Comparison of ENCODE assay signal across 9 cellular contexts in genomic region chr5:75336625-75337336, GRCh38. TPM values are rescaled to one million over a fixed set of nuclear protein-coding genes. Genes with fewer than 3 reads are reported as not detected.
A peak's percentile ranks its signal among the peaks of the same experiment; 100 is the strongest.
DNase-seq lines count a peak whose midpoint lies in the region; ATAC-seq and TF ChIP-seq lines count a peak whose summit lies in the region.
"Had no signal": no experiment of that assay in that cellular context is flagged by ENCODE, and none has a peak within 500 bp of the region (broad histone marks: within the 10 kb centered on the region; RNA-seq: fewer than 3 reads in every experiment).

Gene HMGCR (plus strand): TSS chr5:75337220. CDS start chr5:75342606, 5,386 bp downstream.

- H3K27ac ChIP-seq in caudate nucleus (ENCODE audit: low read depth, low read length) (peak within 1 kb of the TSS; percentile 83), spleen (peak within 1 kb of the TSS; percentile 71 to 97 (median 94))

- peaks cover 13 to 50% (median 28%) of the 10 kb centered on the region in 6 donors for H3K4me1 ChIP-seq in spleen

- DNase-seq in AG08396 (ENCODE audit: low spot score) (peak; percentile 96), NCI-H2227 treated with DMSO at 0.1 percent for 48 hours (lab: John Stamatoyannopoulos, UW) (peak; percentile 94), WTC11 (ENCODE audit: low spot score) (peak; percentile 99), caudate nucleus (lab: John Stamatoyannopoulos, UW) (peak; percentile 93 to 100 (median 99)), immature natural killer cell (peak; percentile 97 to 98 (median 97)), spleen (peak; percentile 99)

- H3K27me3 ChIP-seq in spleen (replicated peaks in 1 of 7): no peaks in the 10 kb centered on the region

- no peak for TF ChIP-seq CTCF in WTC11 (IDR thresholded peaks at IDR 0.05)
- peak in 4 of 11 experiments; percentile 21 to 46 (median 35) for TF ChIP-seq CTCF in spleen (IDR thresholded peaks at IDR 0.05 in 8 of 11, conservative IDR thresholded peaks at IDR 0.05 in 3 of 11)

- WGBS in spleen, 5 donors: 0% methylated on average over 51 to 55 of the region's 55 CpGs

- H3K36me3 Mint-ChIP-seq in WTC11: peaks cover 11% of the 10 kb centered on the region
- no peaks in the 10 kb centered on the region for H3K36me3 Mint-ChIP-seq in immature natural killer cell

- H3K36me3 ChIP-seq in spleen: no peaks in the 10 kb centered on the region

- H3K4me1 Mint-ChIP-seq in WTC11 (peaks cover 31% of the 10 kb centered on the region), immature natural killer cell (peaks cover 20 to 42% of the 10 kb centered on the region in 2 donors)

- no peaks in the 10 kb centered on the region for H3K9me3 ChIP-seq in spleen

- CTCF ChIA-PET in WTC11 (lab: Charles Lee): interaction anchor here (0.6 to 2.0 kb wide), 27 partner anchors 9 to 414 kb away, joined by 3 to 62 read pairs (median 4); partner anchors contain the start of gene ANKRD31

- POLR2A ChIA-PET in WTC11 (lab: Charles Lee): interaction anchor here (0.7 to 2.6 kb wide), 19 partner anchors 9 to 470 kb away, joined by 3 to 22 read pairs (median 4); partner anchors contain the start of genes ANKRD31, CERT1, POC5 and POLK

- H3K4me3 ChIP-seq in spleen: peak within 1 kb of the TSS; percentile 74 to 97 (median 85)

- intact Hi-C loops in spleen (cut with DNase I; ENCODE audit: low total_unique reads): loop anchor here (10.0 kb wide), 1 partner anchor 92 kb away; no protein-coding TSS in a partner anchor

- H3K27me3 Mint-ChIP-seq in WTC11 (ENCODE audit: low read depth) (no peaks in the 10 kb centered on the region), immature natural killer cell (ENCODE audit: low read depth in 3 of 3) (peaks cover 0 to 3% (median 0%) of the 10 kb centered on the region in 3 donors)
- H3K27me3 Mint-ChIP-seq: dendritic cell treated with granulocyte-macrophage colony-stimulating factor and Interleukin-4, amounts not matched to agents 40 ng/mL and 50 ng/mL, for 4 days had no signal

- H3K27ac Mint-ChIP-seq in WTC11 (peak within 1 kb of the TSS; percentile 95), immature natural killer cell (peak within 1 kb of the TSS in 2 of 6 donors; percentile 73 to 85)
- H3K27ac Mint-ChIP-seq: dendritic cell treated with granulocyte-macrophage colony-stimulating factor and Interleukin-4, amounts not matched to agents 40 ng/mL and 50 ng/mL, for 4 days had no signal

- peak in 1 of 3 donors; percentile 74 for TF ChIP-seq POLR2A in spleen (IDR thresholded peaks at IDR 0.05)

- peak; percentile 99 for ATAC-seq in GM18907 (IDR thresholded peaks at IDR 0.05; ENCODE audit: unreplicated experiment)
- peak; percentile 98 for ATAC-seq in HG03159 (IDR thresholded peaks at IDR 0.05; ENCODE audit: unreplicated experiment)
- peak; percentile 98 for ATAC-seq in WTC11

- H3K4me3 Mint-ChIP-seq in WTC11 (no peak within 1 kb of the TSS), immature natural killer cell (no peak within 1 kb of the TSS)
- H3K4me3 Mint-ChIP-seq: dendritic cell treated with granulocyte-macrophage colony-stimulating factor and Interleukin-4, amounts not matched to agents 40 ng/mL and 50 ng/mL, for 4 days had no signal

- H3K9me3 Mint-ChIP-seq in WTC11 (peaks cover 5% of the 10 kb centered on the region; the same call in 1 of the 2 replicates), immature natural killer cell (no peaks in the 10 kb centered on the region)

TF ChIP-seq in WTC11, 78 proteins besides CTCF, POLR2A, EP300 and RAD21 (continues in another document):
- no peak for TF ChIP-seq AR (CRISPR knock-in tag; IDR thresholded peaks at IDR 0.05)
- no peak for TF ChIP-seq ZNF416 (CRISPR knock-in tag; IDR thresholded peaks at IDR 0.05)
- no peak for TF ChIP-seq ATF1 (CRISPR knock-in tag; IDR thresholded peaks at IDR 0.05)
- no peak for TF ChIP-seq ATF2 (CRISPR knock-in tag; IDR thresholded peaks at IDR 0.05; ENCODE audit: borderline replicate concordance, low read depth)
- TF ChIP-seq MAX (CRISPR knock-in tag; IDR thresholded peaks at IDR 0.05): peak; percentile 94
- no peak for TF ChIP-seq NR2C2 (CRISPR knock-in tag; IDR thresholded peaks at IDR 0.05)
- TF ChIP-seq EMX1 (CRISPR knock-in tag; IDR thresholded peaks at IDR 0.05): no peak
- TF ChIP-seq ZNF281 (CRISPR knock-in tag; IDR thresholded peaks at IDR 0.05): no peak
- no peak for TF ChIP-seq RORB (CRISPR knock-in tag; IDR thresholded peaks at IDR 0.05)
- no peak for TF ChIP-seq PRRX2 (CRISPR knock-in tag; IDR thresholded peaks at IDR 0.05)
- TF ChIP-seq ZNF317 (CRISPR knock-in tag; IDR thresholded peaks at IDR 0.05; ENCODE audit: borderline replicate concordance, low read depth): no peak
- no peak for TF ChIP-seq SOX15 (CRISPR knock-in tag; IDR thresholded peaks at IDR 0.05)
- TF ChIP-seq ETV6 (CRISPR knock-in tag; IDR thresholded peaks at IDR 0.05): peak; percentile 78
- no peak for TF ChIP-seq ZNF425 (CRISPR knock-in tag; conservative IDR thresholded peaks at IDR 0.05)

RNA-seq across cellular contexts. Expression of gene HMGCR, which starts in this region (rescaled TPM):
- total RNA-seq in WTC11 (2021) (137 to 153 TPM (median 145 TPM) in 3 replicates), spleen (10 to 100 TPM; 31.6 to 54.7 (median 38.5) TPM)
- polyA plus RNA-seq in immature natural killer cell (10 to 100 TPM in 2 of 3 donors, 1 to 10 TPM in 1; 9.6 to 18.4 (median 11.2) TPM), spleen (1 to 10 TPM; 5.3 to 7.2 (median 5.4) TPM)

Comparison
In these comparisons a context has a peak if more than half of its experiments do, and no peak if none do; other contexts are left out.
1. Peak in every context shown above with its lines: DNase-seq, ATAC-seq, H3K4me3 ChIP-seq and H3K27ac ChIP-seq.